ENCODE assay signal across 8 cellular contexts in genomic region chr13:46160474-46161066, GRCh38. TPM values are rescaled to one million over a fixed set of nuclear protein-coding genes. Genes with fewer than 3 reads are reported as not detected.
DNase-seq lines count a peak whose midpoint lies in the region; ATAC-seq and TF ChIP-seq lines count a peak whose summit lies in the region.

No MANE protein-coding gene starts in this region.

- H3K4me3 ChIP-seq in NT2/D1 (ENCODE audit: insufficient read length, low read depth) (no peak overlapping the region), body of pancreas (no peak overlapping the region)

- no peaks in the 10 kb centered on the region for H3K4me1 ChIP-seq in NT2/D1 (ENCODE audit: insufficient read depth, insufficient read length)
- no peaks in the 10 kb centered on the region for H3K4me1 ChIP-seq in body of pancreas

- no peak overlapping the region for H3K27ac ChIP-seq in 22Rv1
- no peak overlapping the region for H3K27ac ChIP-seq in body of pancreas

- peak; percentile 45 for ATAC-seq in HG03571 (IDR thresholded peaks at IDR 0.05; ENCODE audit: unreplicated experiment)
- ATAC-seq in body of pancreas = peak; percentile 76
- ATAC-seq in GM18519 (IDR thresholded peaks at IDR 0.05; ENCODE audit: low FRiP score, unreplicated experiment) = no peak

- WGBS in body of pancreas, 2 donors = 11 to 18% methylated on average over 4 of the region's 4 CpGs

- peaks cover 65 to 83% of the 10 kb centered on the region in 2 donors for H3K4me1 Mint-ChIP-seq in immature natural killer cell
- H3K4me1 Mint-ChIP-seq in stimulated activated naive CD8-positive, alpha-beta T cell treated with anti-CD3 and anti-CD28 coated beads, Interleukin-15, Interleukin-2, amounts not matched to agents 100 ng/mL and 50 ng/mL, for 24 hours (ENCODE audit: low read depth) = peaks cover 65% of the 10 kb centered on the region

- no peak for TF ChIP-seq POLR2A in body of pancreas (IDR thresholded peaks at IDR 0.05)

- no peak overlapping the region for H3K9ac ChIP-seq in NT2/D1 (ENCODE audit: insufficient read length, low read depth)

- H3K9me3 ChIP-seq in NT2/D1 (ENCODE audit: insufficient read depth, low read length) = peaks cover 11% of the 10 kb centered on the region
- no peaks in the 10 kb centered on the region for H3K9me3 ChIP-seq in body of pancreas

- peak overlapping the region; percentile 87 to 100 (median 94) for H3K27ac Mint-ChIP-seq in immature natural killer cell
- H3K27ac Mint-ChIP-seq in stimulated activated naive CD8-positive, alpha-beta T cell treated with anti-CD3 and anti-CD28 coated beads, Interleukin-15, Interleukin-2, amounts not matched to agents 100 ng/mL and 50 ng/mL, for 24 hours = peak overlapping the region; percentile 94

- H3K4me3 Mint-ChIP-seq in immature natural killer cell = peak overlapping the region; percentile 55 to 84 (median 80)
- H3K4me3 Mint-ChIP-seq in stimulated activated naive CD8-positive, alpha-beta T cell treated with anti-CD3 and anti-CD28 coated beads, Interleukin-15, Interleukin-2, amounts not matched to agents 100 ng/mL and 50 ng/mL, for 24 hours = peak overlapping the region; percentile 54

- intact Hi-C loops in body of pancreas (cut with DNase I) = no loop called here

- peak; percentile 49 for DNase-seq in Daoy (ENCODE audit: low read depth)
- peak; percentile 40 for DNase-seq in NT2/D1 (ENCODE audit: low read depth, low spot score)
- DNase-seq in body of pancreas = peak in 2 of 4 donors; percentile 24 to 35
- peak; percentile 66 to 73 (median 73) for DNase-seq in immature natural killer cell

- H3K27me3 ChIP-seq in NT2/D1 (ENCODE audit: insufficient read depth, insufficient read length) = no peaks in the 10 kb centered on the region
- no peaks in the 10 kb centered on the region for H3K27me3 ChIP-seq in body of pancreas

- H3K9me3 Mint-ChIP-seq in immature natural killer cell = no peaks in the 10 kb centered on the region
- no peaks in the 10 kb centered on the region for H3K9me3 Mint-ChIP-seq in stimulated activated naive CD8-positive, alpha-beta T cell treated with anti-CD3 and anti-CD28 coated beads, Interleukin-15, Interleukin-2, amounts not matched to agents 100 ng/mL and 50 ng/mL, for 24 hours

- H3K36me3 ChIP-seq in NT2/D1 (ENCODE audit: insufficient read depth, insufficient read length, low read length) (no peaks in the 10 kb centered on the region), body of pancreas (replicated peaks in 1 of 2; ENCODE audit: insufficient read depth in 1 of 2, low read depth in 2 of 2) (no peaks in the 10 kb centered on the region)

- TF ChIP-seq CTCF in 22Rv1 (IDR thresholded peaks at IDR 0.05) (peak; percentile 92), body of pancreas (IDR thresholded peaks at IDR 0.05) (peak; percentile 75 to 88 (median 79))

- peaks cover 0 to 2% (median 0%) of the 10 kb centered on the region in 3 donors for H3K27me3 Mint-ChIP-seq in immature natural killer cell (ENCODE audit: low read depth in 3 of 3)
- H3K27me3 Mint-ChIP-seq in stimulated activated naive CD8-positive, alpha-beta T cell treated with anti-CD3 and anti-CD28 coated beads, Interleukin-15, Interleukin-2, amounts not matched to agents 100 ng/mL and 50 ng/mL, for 24 hours = no peaks in the 10 kb centered on the region

- peaks cover 3 to 33% (median 11%) of the 10 kb centered on the region in 3 donors for H3K36me3 Mint-ChIP-seq in immature natural killer cell
- H3K36me3 Mint-ChIP-seq in stimulated activated naive CD8-positive, alpha-beta T cell treated with anti-CD3 and anti-CD28 coated beads, Interleukin-15, Interleukin-2, amounts not matched to agents 100 ng/mL and 50 ng/mL, for 24 hours (ENCODE audit: low read depth) = peaks cover 77% of the 10 kb centered on the region

RNA-seq across cellular contexts. Expression of gene LCP1, which starts 21.4 kb away (rescaled TPM):
- total RNA-seq in Daoy (2014; rRNA removed; shearing (Covaris generic)) = 7.9 and 16.5 TPM in 2 replicates
- 10 to 100 TPM in 1 of 2 donors, 1 to 10 TPM in 1; 6.3 to 16.1 TPM for total RNA-seq in body of pancreas
- polyA plus RNA-seq in immature natural killer cell = 1,000 to 10,000 TPM; 1,594 to 2,414 (median 2,262) TPM

RNA-seq across cellular contexts. Expression of gene LRRC63, which starts 51.2 kb away (rescaled TPM):
- 0.11 TPM in 1 of 2 replicates, not detected in the other for total RNA-seq in Daoy (2014; rRNA removed; shearing (Covaris generic))
- total RNA-seq in body of pancreas = not detected
- polyA plus RNA-seq in immature natural killer cell = 1 to 10 TPM in 1 of 3 donors, under 1 TPM in 2; 0.10 to 1.1 (median 0.12) TPM

RNA-seq across cellular contexts. Expression of gene CPB2, which starts 55.7 kb away (rescaled TPM):
- total RNA-seq in Daoy (2014; rRNA removed; shearing (Covaris generic)) = not detected in 2 replicates
- 1 to 10 TPM in 1 of 2 donors, not detected in 1; 1.8 TPM for total RNA-seq in body of pancreas
- polyA plus RNA-seq in immature natural killer cell = not detected
